9 cellular contexts compared by ENCODE assay signal in the genomic region with DNA sequence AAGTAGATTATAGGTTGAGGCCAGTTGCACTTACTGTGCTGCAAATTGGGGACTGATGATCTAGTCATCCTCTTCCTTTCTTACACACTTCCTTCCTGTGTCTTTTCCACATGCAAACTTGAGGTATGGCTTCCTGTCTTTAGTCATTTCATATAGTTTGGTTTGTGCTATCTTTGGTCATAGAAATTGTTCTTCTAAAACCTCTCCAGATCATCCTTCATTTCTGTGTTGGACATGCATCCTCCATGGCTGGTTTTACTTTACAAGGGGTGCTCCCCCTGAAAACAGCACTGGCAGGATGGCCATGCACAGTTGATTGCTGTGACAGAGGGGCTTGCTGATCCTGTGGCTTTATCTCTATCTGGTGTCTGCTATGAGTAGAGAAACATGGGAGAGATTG. TPM values are rescaled to one million over a fixed set of nuclear protein-coding genes. Genes with fewer than 3 reads are reported as not detected.
DNase-seq lines count a peak whose midpoint lies in the region; ATAC-seq, FAIRE-seq and TF ChIP-seq lines count a peak whose summit lies in the region.
"Had no signal": no experiment of that assay in that cellular context is flagged by ENCODE, and none has a peak within 500 bp of the region (broad histone marks: within the 10 kb centered on the region; RNA-seq: fewer than 3 reads in every experiment).

No MANE protein-coding gene starts in this region.

- peaks cover 9% of the 10 kb centered on the region for H3K4me1 Mint-ChIP-seq in nephron progenitor cell

- ATAC-seq in GM19463 (IDR thresholded peaks at IDR 0.05; ENCODE audit: unreplicated experiment), result peak; percentile 36
- ATAC-seq in HG03378 (IDR thresholded peaks at IDR 0.05; ENCODE audit: unreplicated experiment), result peak; percentile 70
- peak; percentile 38 for ATAC-seq in GM12878

- H3K27me3 ChIP-seq in GM12878 (replicated peaks in 1 of 2; ENCODE audit: control insufficient read depth in 2 of 2, insufficient read depth in 2 of 2, low read length in 1 of 2), result no peaks in the 10 kb centered on the region
- H3K27me3 ChIP-seq in brain microvascular endothelial cell (replicated peaks), result no peaks in the 10 kb centered on the region

- no peak overlapping the region for H3K27ac Mint-ChIP-seq in nephron progenitor cell

- H3K9me3 ChIP-seq in GM12878 (replicated peaks; ENCODE audit: control insufficient read depth, insufficient read depth, low read length), result no peaks in the 10 kb centered on the region

- CTCF ChIA-PET in GM12878 (lab: Yijun Ruan, JAX), result interaction anchor here (1.6 to 2.0 kb wide), 2 partner anchors 121 to 172 kb away, joined by 7 to 8 read pairs; no protein-coding TSS in a partner anchor

- POLR2A ChIA-PET in GM12878 (lab: Charles Lee), result interaction anchor here (1.3 kb wide), 1 partner anchor 9 kb away, joined by 4 read pairs; no protein-coding TSS in a partner anchor

- TF ChIP-seq CTCF in GM12878 (IDR thresholded peaks at IDR 0.05 in 2 of 3, conservative IDR thresholded peaks at IDR 0.05 in 1 of 3; ENCODE audit: control insufficient read depth in 2 of 3, extremely low read depth in 1 of 3, insufficient read depth in 1 of 3, low read depth in 3 of 3, low read length in 3 of 3) (no peak), nephron progenitor cell (IDR thresholded peaks at IDR 0.05) (no peak), brain microvascular endothelial cell (IDR thresholded peaks at IDR 0.05; ENCODE audit: low read depth, low read length, missing control alignments) (no peak)

- intact Hi-C loops in GM12878 (cut with micrococcal nuclease; ENCODE audit: unreplicated experiment), result no loop called here

- RAD21 ChIA-PET in GM12878 (lab: Charles Lee; ENCODE audit: unreplicated experiment), result interaction anchor here (0.8 to 3.1 kb wide), 3 partner anchors 33 to 172 kb away, joined by 3 to 11 read pairs (median 6); no protein-coding TSS in a partner anchor

- H3K27me3 Mint-ChIP-seq in nephron progenitor cell (ENCODE audit: low read depth, poor library complexity), result no peaks in the 10 kb centered on the region

- H2AFZ ChIP-seq in GM12878 (ENCODE audit: control insufficient read depth, low read depth, low read length), result no peak overlapping the region

- H3K4me2 ChIP-seq in GM12878 (ENCODE audit: control insufficient read depth, insufficient read depth), result peak overlapping the region; percentile 48

- H3K4me3 ChIP-seq in GM12878 (peak overlapping the region; percentile 11; the same call in 1 of the 2 replicates), brain microvascular endothelial cell (ENCODE audit: low read depth, low read length) (no peak overlapping the region)

- H4K20me1 ChIP-seq in GM12878 (ENCODE audit: control insufficient read depth, insufficient read depth), result no peaks in the 10 kb centered on the region

- FAIRE-seq in GM12891 (lab: Jason Lieb, UNC) (peak; percentile 89), GM12878 (lab: Jason Lieb, UNC) (no peak)

- H3K27ac ChIP-seq in GM12878 (ENCODE audit: control insufficient read depth, insufficient read depth), result peak overlapping the region; percentile 82
- no peak overlapping the region for H3K27ac ChIP-seq in brain microvascular endothelial cell

- peaks cover 94% of the 10 kb centered on the region for H3K4me1 ChIP-seq in GM12878 (ENCODE audit: control insufficient read depth, insufficient read depth, low read length)

- SMC1A ChIA-PET in GM12878 (lab: Charles Lee; ENCODE audit: uncharacterized antibody, unreplicated experiment), result interaction anchor here (0.6 to 4.3 kb wide), 15 partner anchors 9 to 162 kb away, joined by 3 to 24 read pairs (median 3); partner anchors contain the start of gene MGAT5

- H3K36me3 Mint-ChIP-seq in nephron progenitor cell (ENCODE audit: low read depth), result peaks cover 4% of the 10 kb centered on the region

- H3K79me2 ChIP-seq in GM12878 (ENCODE audit: control insufficient read depth, insufficient read depth, low read length), result peaks cover 83% of the 10 kb centered on the region

- DNase-seq in GM12891 (ENCODE audit: insufficient read length, low spot score) (no peak), GM12878 (ENCODE audit: low read depth, low spot score) (peak; percentile 60), nephron progenitor cell (no peak), brain microvascular endothelial cell (no peak), NCI-H128 (lab: John Stamatoyannopoulos, UW; ENCODE audit: unreplicated experiment) (no peak)
- no peak for DNase-seq in stimulated activated CD4-positive, alpha-beta T cell treated with anti-CD3 and anti-CD28 coated beads, Interleukin-2, amount 100 ng/mL, for 48 hours
- DNase-seq: kidney glomerular epithelial cell had no signal

- peak in 1 of 2 experiments; percentile 22; a peak in 1 of 4 replicates for TF ChIP-seq EP300 in GM12878 (IDR thresholded peaks at IDR 0.05; ENCODE audit: borderline replicate concordance in 1 of 2, control insufficient read depth in 1 of 2, low read depth in 2 of 2, low read length in 2 of 2)

- H3K9ac ChIP-seq in GM12878 (ENCODE audit: control insufficient read depth, insufficient read depth, low read length), result peak overlapping the region; percentile 0; the same call in 1 of the 2 replicates

- no peaks in the 10 kb centered on the region for H3K9me3 Mint-ChIP-seq in nephron progenitor cell

- BruUV-seq in GM12878 (replicated peaks; lab: Mats Ljungman, UMichigan), result no TSS peak

- H3K4me3 Mint-ChIP-seq in nephron progenitor cell, result no peak overlapping the region

- TF ChIP-seq POLR2A in GM12891 (IDR thresholded peaks at IDR 0.05; ENCODE audit: low read depth, low read length) (no peak), GM12878 (IDR thresholded peaks at IDR 0.05; ENCODE audit: low read depth, low read length) (no peak)

- TF ChIP-seq RAD21 in GM12878 (IDR thresholded peaks at IDR 0.05; ENCODE audit: insufficient read depth, low read depth, low read length), result peak; percentile 3; the same call in 1 of the 2 replicates

- in situ Hi-C loops in GM12878 (cut with MboI) (no loop called here), brain microvascular endothelial cell (cut with HindIII; ENCODE audit: low pct_ligation_motif_present, low sequenced_read_pairs) (no loop called here)

- H3K36me3 ChIP-seq in GM12878 (ENCODE audit: control insufficient read depth in 2 of 2, insufficient read depth in 2 of 2, low read length in 1 of 2) (peaks cover 4 to 7% of the 10 kb centered on the region in 2 experiments; a peak in 3 of 4 replicates), brain microvascular endothelial cell (replicated peaks) (no peaks in the 10 kb centered on the region)

TF ChIP-seq in GM12891, 5 proteins besides CTCF, POLR2A, EP300 and RAD21:
- TF ChIP-seq SPI1 (IDR thresholded peaks at IDR 0.05; ENCODE audit: low read depth, low read length) (peak; percentile 74), POU2F2 (IDR thresholded peaks at IDR 0.05; ENCODE audit: low read depth, low read length) (peak; percentile 58; the same call in 1 of the 2 replicates), TAF1 (IDR thresholded peaks at IDR 0.05; ENCODE audit: low read depth, low read length) (no peak), PAX5 (IDR thresholded peaks at IDR 0.05; ENCODE audit: insufficient read depth, low read length, severe bottlenecking) (no peak), POLR2AphosphoS5 (IDR thresholded peaks at IDR 0.05; ENCODE audit: low read depth, low read length) (no peak)

TF ChIP-seq in GM12878, 131 proteins besides CTCF, POLR2A, EP300 and RAD21 (continues in another document):
- TF ChIP-seq EGR1 (IDR thresholded peaks at IDR 0.05; ENCODE audit: borderline replicate concordance in 1 of 2, low read depth in 2 of 2, low read length in 2 of 2) (peak in 1 of 2 experiments; percentile 43; a peak in 1 of 3 replicates), CREM (IDR thresholded peaks at IDR 0.05; ENCODE audit: low read depth) (peak; percentile 84), POU2F2 (IDR thresholded peaks at IDR 0.05; ENCODE audit: borderline replicate concordance, low read depth, low read length) (peak; percentile 85; the same call in 2 of the 3 replicates), IKZF1 (conservative IDR thresholded peaks at IDR 0.05) (0 out of 2 replicates have a peak, but pooled peaks have one; percentile 28), MTA3 (IDR thresholded peaks at IDR 0.05; ENCODE audit: borderline replicate concordance, low read length) (peak; percentile 92; the same call in 1 of the 2 replicates), POLR2AphosphoS5 (IDR thresholded peaks at IDR 0.05; ENCODE audit: low read length) (no peak), ZNF207 (IDR thresholded peaks at IDR 0.05; ENCODE audit: borderline replicate concordance) (no peak), JUNB (IDR thresholded peaks at IDR 0.05) (peak; percentile 76), CEBPB (IDR thresholded peaks at IDR 0.05; ENCODE audit: borderline replicate concordance in 1 of 2, low read depth in 2 of 2, low read length in 2 of 2) (0 out of 4 replicates have a peak, but pooled peaks of 1 of the 2 experiments have one; percentile 63)
- TF ChIP-seq, protein P1, sequence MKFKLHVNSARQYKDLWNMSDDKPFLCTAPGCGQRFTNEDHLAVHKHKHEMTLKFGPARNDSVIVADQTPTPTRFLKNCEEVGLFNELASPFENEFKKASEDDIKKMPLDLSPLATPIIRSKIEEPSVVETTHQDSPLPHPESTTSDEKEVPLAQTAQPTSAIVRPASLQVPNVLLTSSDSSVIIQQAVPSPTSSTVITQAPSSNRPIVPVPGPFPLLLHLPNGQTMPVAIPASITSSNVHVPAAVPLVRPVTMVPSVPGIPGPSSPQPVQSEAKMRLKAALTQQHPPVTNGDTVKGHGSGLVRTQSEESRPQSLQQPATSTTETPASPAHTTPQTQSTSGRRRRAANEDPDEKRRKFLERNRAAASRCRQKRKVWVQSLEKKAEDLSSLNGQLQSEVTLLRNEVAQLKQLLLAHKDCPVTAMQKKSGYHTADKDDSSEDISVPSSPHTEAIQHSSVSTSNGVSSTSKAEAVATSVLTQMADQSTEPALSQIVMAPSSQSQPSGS (IDR thresholded peaks at IDR 0.05; ENCODE audit: low read length), result peak; percentile 91

RNA-seq across cellular contexts. Expression of gene MGAT5, which starts 36.5 kb away (rescaled TPM):
- 27.6 TPM for polyA plus RNA-seq in GM12891 (2012; ENCODE audit: low read depth, missing spikeins)
- 135 and 137 TPM in 2 replicates for total RNA-seq in GM12878 (2013; cell fraction: nucleolus; rRNA removed)
- total RNA-seq in GM12878 (2014; rRNA removed) (54.3 and 54.6 TPM in 2 replicates), GM12878 (2014; rRNA removed; fragmentation: Illumina TruSeq; extraction: Trizol) (53.7 and 54.0 TPM in 2 replicates), GM12878 (2021) (104 and 109 TPM in 2 replicates)
- 32.2 TPM for polyA plus RNA-seq in GM12878 (2011; ENCODE audit: low read depth)
- polyA plus RNA-seq in GM12878 (2011; rRNA removed) (30.1 and 31.5 TPM in 2 replicates), GM12878 (2014; fragmentation: Illumina TruSeq; extraction: Trizol) (55.3 and 58.4 TPM in 2 replicates), GM12878 (2014; fragmentation: Nextera tagmentation; extraction: Ambion mirVana) (1 to 10 TPM; 9.1 to 9.8 TPM), GM12878 (2014; rRNA removed) (40.2 and 40.9 TPM in 2 replicates), GM12878 (2016; fragmentation: Nextera tagmentation; extraction: Ambion mirVana) (1 to 10 TPM; 4.9 to 6.3 TPM)
- polyA plus RNA-seq in GM12878 (2011; cell fraction: cytosol; rRNA removed), result 34.4 and 35.9 TPM in 2 replicates
- 27.6 and 27.9 TPM in 2 replicates for polyA plus RNA-seq in GM12878 (2011; cell fraction: nucleus; rRNA removed)
- polyA plus RNA-seq in GM12878 (2012), result 33.0 and 39.4 TPM in 2 replicates
- polyA minus RNA-seq in GM12878 (2011; rRNA and poly(A)+ RNA removed), result 126 and 130 TPM in 2 replicates
- 31.1 and 35.7 TPM in 2 replicates for polyA minus RNA-seq in GM12878 (2011; cell fraction: cytosol; rRNA and poly(A)+ RNA removed)
- polyA minus RNA-seq in GM12878 (2011; cell fraction: nucleus; rRNA and poly(A)+ RNA removed), result 117 and 129 TPM in 2 replicates
